ENCODE assay signal across 16 cellular contexts in the genomic region with DNA sequence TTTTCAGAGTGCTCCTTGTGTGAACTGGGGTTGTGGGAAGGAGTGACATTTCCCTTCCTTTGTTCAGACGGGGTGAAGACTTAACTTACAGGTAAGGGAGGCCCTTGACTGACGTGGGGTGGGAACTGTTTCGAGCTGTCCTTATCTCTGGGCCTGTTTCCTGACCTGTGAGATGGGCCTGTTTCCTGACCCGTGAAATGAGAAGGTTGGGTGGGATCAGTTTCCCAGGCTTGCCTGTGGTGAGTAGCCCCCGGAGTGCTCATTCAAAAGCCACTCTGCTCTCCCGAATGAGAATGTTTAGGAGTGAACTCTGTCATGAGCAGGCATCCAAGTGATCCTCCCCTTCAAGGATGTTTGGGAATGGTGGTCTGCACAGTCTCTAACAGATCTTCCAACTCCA. TPM values are rescaled to one million over a fixed set of nuclear protein-coding genes. Genes with fewer than 3 reads are reported as not detected.
DNase-seq lines count a peak whose midpoint lies in the region; FAIRE-seq and TF ChIP-seq lines count a peak whose summit lies in the region.
"Had no signal": no experiment of that assay in that cellular context is flagged by ENCODE, and none has a peak within 500 bp of the region (broad histone marks: within the 10 kb centered on the region; RNA-seq: fewer than 3 reads in every experiment).

No MANE protein-coding gene starts in this region.

- intact Hi-C loops in activated T-helper 1 cell treated with anti-CD3 and anti-CD28 coated beads, Interleukin-12 subunit alpha, Interleukin-12 subunit beta, Interleukin-2, Interleukin-4 antibody, amounts not matched to agents 30 ng/mL and 10 ng/mL and 1 ng/mL, durations not matched to agents 14 hours and 24 hours and 36 hours (cut with micrococcal nuclease): no loop called here
- intact Hi-C loops in vagina (cut with DNase I): no loop called here

- TF ChIP-seq CTCF in progenitor cell of endocrine pancreas (IDR thresholded peaks at IDR 0.05; ENCODE audit: unreplicated experiment) (no peak), vagina (IDR thresholded peaks at IDR 0.05) (no peak)

- no peaks in the 10 kb centered on the region for H3K36me3 Mint-ChIP-seq in activated T-helper 1 cell treated with anti-CD3 and anti-CD28 coated beads, Interleukin-12 subunit alpha, Interleukin-12 subunit beta, Interleukin-2, Interleukin-4 antibody, amounts not matched to agents 30 ng/mL and 10 ng/mL and 1 ng/mL, durations not matched to agents 14 hours and 24 hours and 36 hours (ENCODE audit: low read depth)
- no peaks in the 10 kb centered on the region for H3K36me3 Mint-ChIP-seq in progenitor cell of endocrine pancreas (ENCODE audit: insufficient read depth)
- H3K36me3 Mint-ChIP-seq: CD8-positive, alpha-beta T cell had no signal

- H3K4me1 Mint-ChIP-seq in activated T-helper 1 cell treated with anti-CD3 and anti-CD28 coated beads, Interleukin-12 subunit alpha, Interleukin-12 subunit beta, Interleukin-2, Interleukin-4 antibody, amounts not matched to agents 30 ng/mL and 10 ng/mL and 1 ng/mL, durations not matched to agents 14 hours and 24 hours and 36 hours (ENCODE audit: low read depth): no peaks in the 10 kb centered on the region
- peaks cover 32% of the 10 kb centered on the region for H3K4me1 Mint-ChIP-seq in progenitor cell of endocrine pancreas (ENCODE audit: low read depth)

- TF ChIP-seq POLR2A in GM12891 (IDR thresholded peaks at IDR 0.05; ENCODE audit: low read depth, low read length): no peak
- no peak for TF ChIP-seq POLR2A in vagina (IDR thresholded peaks at IDR 0.05)

- H3K27me3 Mint-ChIP-seq in activated T-helper 1 cell treated with anti-CD3 and anti-CD28 coated beads, Interleukin-12 subunit alpha, Interleukin-12 subunit beta, Interleukin-2, Interleukin-4 antibody, amounts not matched to agents 30 ng/mL and 10 ng/mL and 1 ng/mL, durations not matched to agents 14 hours and 24 hours and 36 hours (ENCODE audit: insufficient read depth): peaks cover 30% of the 10 kb centered on the region
- H3K27me3 Mint-ChIP-seq in progenitor cell of endocrine pancreas: peaks cover 4% of the 10 kb centered on the region

- H3K4me1 ChIP-seq in HAP-1 (0 out of 2 replicates have a peak, but pooled peaks cover 2% of the 10 kb centered on the region), vagina (peaks cover 11% of the 10 kb centered on the region)

- no peak overlapping the region for H3K27ac ChIP-seq in vagina
- H3K27ac ChIP-seq: BLaER1 treated with 17β-estradiol and CSF1 and Interleukin-3, amounts not matched to agents 10 nM and 100 nM; HL-60 had no signal

- peak overlapping the region; percentile 13 for H3K27ac Mint-ChIP-seq in activated T-helper 1 cell treated with anti-CD3 and anti-CD28 coated beads, Interleukin-12 subunit alpha, Interleukin-12 subunit beta, Interleukin-2, Interleukin-4 antibody, amounts not matched to agents 30 ng/mL and 10 ng/mL and 1 ng/mL, durations not matched to agents 14 hours and 24 hours and 36 hours
- peak overlapping the region; percentile 82 for H3K27ac Mint-ChIP-seq in progenitor cell of endocrine pancreas
- H3K27ac Mint-ChIP-seq: B cell; CD8-positive, alpha-beta T cell had no signal

- H3K9me3 Mint-ChIP-seq in activated T-helper 1 cell treated with anti-CD3 and anti-CD28 coated beads, Interleukin-12 subunit alpha, Interleukin-12 subunit beta, Interleukin-2, Interleukin-4 antibody, amounts not matched to agents 30 ng/mL and 10 ng/mL and 1 ng/mL, durations not matched to agents 14 hours and 24 hours and 36 hours: no peaks in the 10 kb centered on the region
- H3K9me3 Mint-ChIP-seq in progenitor cell of endocrine pancreas (ENCODE audit: low read depth): no peaks in the 10 kb centered on the region
- H3K9me3 Mint-ChIP-seq: CD8-positive, alpha-beta T cell had no signal

- H3K36me3 ChIP-seq in HAP-1 (replicated peaks) (no peaks in the 10 kb centered on the region), vagina (no peaks in the 10 kb centered on the region)
- H3K36me3 ChIP-seq: BLaER1 treated with 17β-estradiol and CSF1 and Interleukin-3, amounts not matched to agents 10 nM and 100 nM had no signal

- H3K4me3 ChIP-seq in HAP-1 (no peak overlapping the region), vagina (no peak overlapping the region)
- H3K4me3 ChIP-seq: BLaER1 treated with 17β-estradiol and CSF1 and Interleukin-3, amounts not matched to agents 10 nM and 100 nM had no signal

- in situ Hi-C loops in HAP-1 (cut with MboI; ENCODE audit: low sequenced_read_pairs): loop anchor here (25.0 kb wide), 1 partner anchor 278 kb away; no protein-coding TSS in a partner anchor

- 0 out of 2 replicates have a peak, but pooled peaks cover 5% of the 10 kb centered on the region for H3K27me3 ChIP-seq in HAP-1 (ENCODE audit: low read depth)
- H3K27me3 ChIP-seq in vagina: no peaks in the 10 kb centered on the region
- H3K27me3 ChIP-seq: BLaER1 treated with 17β-estradiol and CSF1 and Interleukin-3, amounts not matched to agents 10 nM and 100 nM had no signal

- FAIRE-seq in GM12891 (lab: Jason Lieb, UNC): peak; percentile 38
- FAIRE-seq: G401.6 had no signal

- DNase-seq in GM12891 (ENCODE audit: insufficient read length, low spot score): no peak
- no peak for DNase-seq in activated T-helper 1 cell treated with anti-CD3 and anti-CD28 coated beads, Interleukin-12 subunit alpha, Interleukin-12 subunit beta, Interleukin-2, Interleukin-4 antibody, amounts not matched to agents 30 ng/mL and 10 ng/mL and 1 ng/mL, durations not matched to agents 14 hours and 24 hours and 36 hours (ENCODE audit: low spot score)
- peak; percentile 39 for DNase-seq in left kidney (ENCODE audit: low read depth, low spot score)
- no peak for DNase-seq in progenitor cell of endocrine pancreas (ENCODE audit: low spot score, unreplicated experiment)
- no peak for DNase-seq in HAP-1 (ENCODE audit: low spot score in 2 of 2)
- DNase-seq in DMS79 treated with DMSO at 0.1 percent for 48 hours (lab: John Stamatoyannopoulos, UW): no peak
- DNase-seq in vagina (ENCODE audit: extremely low spot score in 2 of 2): no peak
- DNase-seq: 8988T; Calu3; CD8-positive, alpha-beta T cell; DND-41; HCEC 1CT had no signal

- H3K9me3 ChIP-seq in HAP-1: no peaks in the 10 kb centered on the region
- no peaks in the 10 kb centered on the region for H3K9me3 ChIP-seq in vagina

- H3K4me3 Mint-ChIP-seq in activated T-helper 1 cell treated with anti-CD3 and anti-CD28 coated beads, Interleukin-12 subunit alpha, Interleukin-12 subunit beta, Interleukin-2, Interleukin-4 antibody, amounts not matched to agents 30 ng/mL and 10 ng/mL and 1 ng/mL, durations not matched to agents 14 hours and 24 hours and 36 hours: no peak overlapping the region
- H3K4me3 Mint-ChIP-seq in progenitor cell of endocrine pancreas (ENCODE audit: low read depth): no peak overlapping the region
- H3K4me3 Mint-ChIP-seq: B cell; CD8-positive, alpha-beta T cell had no signal

TF ChIP-seq in GM12891, 5 proteins besides CTCF, POLR2A, EP300 and RAD21:
- TF ChIP-seq SPI1 (IDR thresholded peaks at IDR 0.05; ENCODE audit: low read depth, low read length) (no peak), TAF1 (IDR thresholded peaks at IDR 0.05; ENCODE audit: low read depth, low read length) (no peak), POU2F2 (IDR thresholded peaks at IDR 0.05; ENCODE audit: low read depth, low read length) (no peak), PAX5 (IDR thresholded peaks at IDR 0.05; ENCODE audit: insufficient read depth, low read length, severe bottlenecking) (no peak)

RNA-seq across cellular contexts. Expression of a gene that starts 4.1 kb away (rescaled TPM):
- 2.2 TPM for polyA plus RNA-seq in GM12891 (2012; ENCODE audit: low read depth, missing spikeins)
- not detected in 2 replicates for total RNA-seq in activated T-helper 1 cell treated with anti-CD3 and anti-CD28 coated beads, Interleukin-12 subunit alpha, Interleukin-12 subunit beta, Interleukin-2, Interleukin-4 antibody, amounts not matched to agents 30 ng/mL and 10 ng/mL and 1 ng/mL, durations not matched to agents 14 hours and 24 hours and 36 hours
- total RNA-seq in progenitor cell of endocrine pancreas (140 TPM in 2 replicates), vagina (10.1 TPM)
- total RNA-seq: CD8-positive, alpha-beta T cell had no signal

Comparison
In these comparisons a context has a peak if more than half of its experiments do, and no peak if none do; other contexts are left out.
1. RNA of a gene that starts 4.1 kb away (total RNA-seq): 140 TPM in progenitor cell of endocrine pancreas; 10.1 TPM in vagina (single experiment) and not detected in activated T-helper 1 cell treated with anti-CD3 and anti-CD28 coated beads, Interleukin-12 subunit alpha, Interleukin-12 subunit beta, Interleukin-2, Interleukin-4 antibody, amounts not matched to agents 30 ng/mL and 10 ng/mL and 1 ng/mL, durations not matched to agents 14 hours and 24 hours and 36 hours; every median in the first group is over 10 times any median in the second.